ENCODE assay signal across 22 cellular contexts in genomic region chr2:54927751-54928615, GRCh38.
"Had no signal": no experiment of that assay in that cellular context is flagged by ENCODE, and none has a peak within 500 bp of the region (broad histone marks: within the 10 kb centered on the region; RNA-seq: fewer than 3 reads in every experiment).

No MANE protein-coding gene starts in this region.

- H3K36me3 Mint-ChIP-seq: WTC11 had no signal

- H3K4me3 Mint-ChIP-seq: activated CD4-positive, alpha-beta T cell treated with anti-CD3 and anti-CD28 coated beads, Interleukin-2, amount 10 ng/mL, durations not matched to agents 24 days and 14 days; activated naive CD4-positive, alpha-beta T cell treated with anti-CD3 and anti-CD28 coated beads for 36 hours; activated naive CD8-positive, alpha-beta T cell; activated T-cell treated with anti-CD3 and anti-CD28 coated beads, Interleukin-2, amount 50 U/mL, for 4 hours; T-helper 17 cell; WTC11 had no signal

- H3K9me3 Mint-ChIP-seq: activated naive CD4-positive, alpha-beta T cell treated with anti-CD3 and anti-CD28 coated beads for 36 hours; activated T-cell treated with anti-CD3 and anti-CD28 coated beads, Interleukin-2, amount 50 U/mL, for 4 hours had no signal

- H3K4me1 Mint-ChIP-seq: activated CD4-positive, alpha-beta T cell treated with anti-CD3 and anti-CD28 coated beads, Interleukin-2, amount 10 ng/mL, durations not matched to agents 24 days and 14 days; T-helper 17 cell had no signal

- H3K27me3 ChIP-seq: brain microvascular endothelial cell had no signal

- H3K27ac ChIP-seq: brain microvascular endothelial cell had no signal

- H3K27ac Mint-ChIP-seq: activated CD4-positive, alpha-beta T cell treated with anti-CD3 and anti-CD28 coated beads, Interleukin-2, amount 10 ng/mL, durations not matched to agents 24 days and 14 days; activated naive CD4-positive, alpha-beta T cell treated with anti-CD3 and anti-CD28 coated beads for 36 hours; activated naive CD8-positive, alpha-beta T cell; T-helper 17 cell; WTC11 had no signal

- H3K36me3 ChIP-seq: brain microvascular endothelial cell had no signal

- DNase-seq: activated CD4-positive, alpha-beta T cell treated with anti-CD3 and anti-CD28 coated beads, Interleukin-2, amount 10 ng/mL, durations not matched to agents 24 days and 14 days; activated CD4-positive, alpha-beta T cell treated with anti-CD3 and anti-CD28 coated beads, Interleukin-2, amount 50 U/mL, for 48 hours; activated CD4-positive, CD25-positive, alpha-beta regulatory T cell treated with anti-CD3 and anti-CD28 coated beads, Interleukin-2, amount 50 U/mL, for 72 hours; activated effector memory CD4-positive, alpha-beta T cell treated with anti-CD3 and anti-CD28 coated beads, Interleukin-2, amount 50 U/mL, for 16 hours; activated naive CD4-positive, alpha-beta T cell treated with anti-CD3 and anti-CD28 coated beads for 36 hours; activated T-cell treated with anti-CD3 and anti-CD28 coated beads, Interleukin-2, amount 50 U/mL, for 4 hours; amygdala; brain microvascular endothelial cell; IMR-90; KG1; NCI-H1092; NCI-H1417; NCI-H1930; NCI-H2107; NCI-H2171 treated with DMSO at 0.1 percent for 48 hours; NCI-H226; NCI-H69; SHP77 treated with DMSO at 0.1 percent for 48 hours; T-helper 17 cell; T-helper 9 cell had no signal

- ATAC-seq: activated T-cell treated with anti-CD3 and anti-CD28 coated beads, Interleukin-2, amount 50 U/mL, for 4 hours; T-helper 17 cell; WTC11 had no signal
